26 cellular contexts compared by ENCODE assay signal in the genomic region with DNA sequence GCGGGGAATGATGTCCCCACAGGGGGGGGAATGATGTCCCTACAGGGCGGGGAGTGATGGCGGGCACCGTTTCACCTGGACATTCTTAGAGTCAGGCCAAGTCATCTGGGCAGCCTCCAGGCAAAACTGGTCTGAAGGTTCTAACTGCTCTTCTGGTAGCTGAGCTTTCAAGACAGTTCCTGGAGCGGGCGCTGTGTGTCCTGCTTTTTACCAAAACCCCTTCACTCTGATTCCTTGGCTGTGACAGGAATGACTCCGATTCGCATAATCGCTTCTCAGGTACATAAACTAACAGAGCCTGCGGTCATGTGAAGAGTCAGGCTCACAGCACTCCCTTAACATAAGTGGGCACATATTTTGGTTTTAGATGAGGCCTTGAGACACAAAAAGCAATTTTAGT.
DNase-seq lines count a peak whose midpoint lies in the region; ATAC-seq, FAIRE-seq and TF ChIP-seq lines count a peak whose summit lies in the region.
"Had no signal": no experiment of that assay in that cellular context is flagged by ENCODE, and none has a peak within 500 bp of the region (broad histone marks: within the 10 kb centered on the region; RNA-seq: fewer than 3 reads in every experiment).

No MANE protein-coding gene starts in this region.

- no peak overlapping the region for H3K4me2 ChIP-seq in GM23338

- H3K9ac ChIP-seq in HUES64 (ENCODE audit: low read depth, low read length): 0 out of 2 replicates have a peak overlapping the region, but pooled peaks have one; percentile 72

- no peaks in the 10 kb centered on the region for H3K9me2 ChIP-seq in GM23338 (ENCODE audit: insufficient read depth)

- peak in 1 of 2 experiments; percentile 41; a peak in 2 of 4 replicates for TF ChIP-seq CTCF in GM23338 (conservative IDR thresholded peaks at IDR 0.05; ENCODE audit: low read depth in 2 of 2)
- TF ChIP-seq CTCF in pancreas (IDR thresholded peaks at IDR 0.05): no peak

- intact Hi-C loops in pancreas (cut with DNase I): no loop called here

- 0 out of 2 replicates have a peak, but pooled peaks cover 8% of the 10 kb centered on the region for H3F3A ChIP-seq in GM23338 (replicated peaks; ENCODE audit: low read depth)

- H3K27me3 ChIP-seq in GM23338 (ENCODE audit: insufficient read depth): no peaks in the 10 kb centered on the region
- no peaks in the 10 kb centered on the region for H3K27me3 ChIP-seq in HUES64 (ENCODE audit: insufficient read depth, low read length)
- H3K27me3 ChIP-seq in pancreas: no peaks in the 10 kb centered on the region
- H3K27me3 ChIP-seq: dorsolateral prefrontal cortex had no signal

- H3K36me3 Mint-ChIP-seq in GM23338 (ENCODE audit: low read depth): peaks cover 24% of the 10 kb centered on the region

- DNase-seq in GM23338 (ENCODE audit: low spot score) (peak; percentile 5), RPMI7951 (ENCODE audit: low read depth) (peak; percentile 12), left kidney (ENCODE audit: low read depth, low spot score) (peak; percentile 23), pancreas (no peak), NCI-H526 (lab: John Stamatoyannopoulos, UW) (no peak), putamen (ENCODE audit: low spot score) (no peak), COLO829 (ENCODE audit: low spot score) (no peak)
- DNase-seq: activated CD4-positive, alpha-beta T cell treated with anti-CD3 and anti-CD28 coated beads for 48 hours; activated CD8-positive, alpha-beta memory T cell treated with anti-CD3 and anti-CD28 coated beads for 24 hours; activated gamma-delta T cell treated with Interleukin-2 at 50 U/mL for 16 hours; activated T-cell treated with anti-CD3 and anti-CD28 coated beads, Interleukin-2, amount 50 U/mL, for 1 hour; dorsolateral prefrontal cortex; GDM1; KBM-7; kidney; MV-4-11; NCI-H1436 treated with DMSO at 0.1 percent for 48 hours; NCI-H774; stimulated activated CD4-positive, alpha-beta T cell treated with anti-CD3 and anti-CD28 coated beads, Interleukin-15, amount 100 ng/mL, for 24 hours; stimulated activated naive CD4-positive, alpha-beta T cell; SW 1271; T-helper 9 cell had no signal

- H2AFZ ChIP-seq in GM23338: no peak overlapping the region

- H3K4me1 Mint-ChIP-seq in GM23338: peaks cover 26% of the 10 kb centered on the region

- peaks cover 25% of the 10 kb centered on the region for H3K4me1 ChIP-seq in GM23338 (ENCODE audit: insufficient read depth)
- H3K4me1 ChIP-seq in HUES64 (ENCODE audit: insufficient read depth, low read length): peaks cover 34% of the 10 kb centered on the region
- H3K4me1 ChIP-seq in pancreas: no peaks in the 10 kb centered on the region

- H3K27me3 Mint-ChIP-seq in GM23338 (ENCODE audit: insufficient read depth, low read depth, poor library complexity): peaks cover 2% of the 10 kb centered on the region

- H3K36me3 ChIP-seq in GM23338 (ENCODE audit: insufficient read depth) (no peaks in the 10 kb centered on the region), HUES64 (ENCODE audit: insufficient read depth, low read length) (no peaks in the 10 kb centered on the region), pancreas (no peaks in the 10 kb centered on the region)
- H3K36me3 ChIP-seq: prostate gland had no signal

- no peak for ATAC-seq in GM23338
- ATAC-seq in pancreas: no peak
- ATAC-seq: Right ventricle myocardium inferior had no signal

- H3K27ac ChIP-seq in GM23338 (ENCODE audit: low read depth) (peak overlapping the region; percentile 96), HUES64 (ENCODE audit: low read depth, low read length) (peak overlapping the region; percentile 95), pancreas (no peak overlapping the region)
- H3K27ac ChIP-seq: dorsolateral prefrontal cortex, prostate gland had no signal

- H3K9me3 Mint-ChIP-seq in GM23338: peaks cover 18% of the 10 kb centered on the region

- no peak for FAIRE-seq in pancreas (lab: Jason Lieb, UNC)
- FAIRE-seq: H54, kidney had no signal

- H3K9me3 ChIP-seq in HUES64 (ENCODE audit: insufficient read depth, low read depth, low read length): 0 out of 2 replicates have a peak, but pooled peaks cover 4% of the 10 kb centered on the region
- H3K9me3 ChIP-seq in pancreas: no peaks in the 10 kb centered on the region
- H3K9me3 ChIP-seq: prostate gland had no signal

- no peak overlapping the region for H3K4me3 Mint-ChIP-seq in GM23338

- H3K79me2 ChIP-seq in GM23338 (replicated peaks; ENCODE audit: insufficient read depth): no peaks in the 10 kb centered on the region

- H3K4me3 ChIP-seq in GM23338 (no peak overlapping the region), HUES64 (ENCODE audit: low read length) (no peak overlapping the region), pancreas (no peak overlapping the region)
- H3K4me3 ChIP-seq: dorsolateral prefrontal cortex, prostate gland had no signal

- WGBS in HUES64: 93% methylated on average over 10 of the region's 10 CpGs
- WGBS in pancreas, 2 donors: 87 to 90% methylated on average over 10 of the region's 10 CpGs

- peak overlapping the region; percentile 87; the same call in 1 of the 2 replicates for H3K27ac Mint-ChIP-seq in GM23338

- H4K20me1 ChIP-seq in GM23338 (replicated peaks; ENCODE audit: insufficient read depth): no peaks in the 10 kb centered on the region

TF ChIP-seq in GM23338, 12 proteins besides CTCF, POLR2A, EP300 and RAD21 (continues in another document):
- no peak for TF ChIP-seq JUNB (IDR thresholded peaks at IDR 0.05; ENCODE audit: unreplicated experiment)
- no peak for TF ChIP-seq ZNF331 (CRISPR knock-in tag; IDR thresholded peaks at IDR 0.05; ENCODE audit: low read depth)
- TF ChIP-seq, protein P1, sequence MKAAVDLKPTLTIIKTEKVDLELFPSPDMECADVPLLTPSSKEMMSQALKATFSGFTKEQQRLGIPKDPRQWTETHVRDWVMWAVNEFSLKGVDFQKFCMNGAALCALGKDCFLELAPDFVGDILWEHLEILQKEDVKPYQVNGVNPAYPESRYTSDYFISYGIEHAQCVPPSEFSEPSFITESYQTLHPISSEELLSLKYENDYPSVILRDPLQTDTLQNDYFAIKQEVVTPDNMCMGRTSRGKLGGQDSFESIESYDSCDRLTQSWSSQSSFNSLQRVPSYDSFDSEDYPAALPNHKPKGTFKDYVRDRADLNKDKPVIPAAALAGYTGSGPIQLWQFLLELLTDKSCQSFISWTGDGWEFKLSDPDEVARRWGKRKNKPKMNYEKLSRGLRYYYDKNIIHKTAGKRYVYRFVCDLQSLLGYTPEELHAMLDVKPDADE (IDR thresholded peaks at IDR 0.05): no peak
- no peak for TF ChIP-seq ZNF114 (CRISPR knock-in tag; IDR thresholded peaks at IDR 0.05)
- no peak for TF ChIP-seq EZH2phosphoT487 (IDR thresholded peaks at IDR 0.05; ENCODE audit: unreplicated experiment)
- no peak for TF ChIP-seq EZH2 (IDR thresholded peaks at IDR 0.05; ENCODE audit: low read depth, unreplicated experiment)
- TF ChIP-seq STAT1 (IDR thresholded peaks at IDR 0.05; ENCODE audit: unreplicated experiment): no peak
- no peak for TF ChIP-seq CREB1 (CRISPR knock-in tag; IDR thresholded peaks at IDR 0.05; ENCODE audit: low read depth)
- TF ChIP-seq, protein P2, sequence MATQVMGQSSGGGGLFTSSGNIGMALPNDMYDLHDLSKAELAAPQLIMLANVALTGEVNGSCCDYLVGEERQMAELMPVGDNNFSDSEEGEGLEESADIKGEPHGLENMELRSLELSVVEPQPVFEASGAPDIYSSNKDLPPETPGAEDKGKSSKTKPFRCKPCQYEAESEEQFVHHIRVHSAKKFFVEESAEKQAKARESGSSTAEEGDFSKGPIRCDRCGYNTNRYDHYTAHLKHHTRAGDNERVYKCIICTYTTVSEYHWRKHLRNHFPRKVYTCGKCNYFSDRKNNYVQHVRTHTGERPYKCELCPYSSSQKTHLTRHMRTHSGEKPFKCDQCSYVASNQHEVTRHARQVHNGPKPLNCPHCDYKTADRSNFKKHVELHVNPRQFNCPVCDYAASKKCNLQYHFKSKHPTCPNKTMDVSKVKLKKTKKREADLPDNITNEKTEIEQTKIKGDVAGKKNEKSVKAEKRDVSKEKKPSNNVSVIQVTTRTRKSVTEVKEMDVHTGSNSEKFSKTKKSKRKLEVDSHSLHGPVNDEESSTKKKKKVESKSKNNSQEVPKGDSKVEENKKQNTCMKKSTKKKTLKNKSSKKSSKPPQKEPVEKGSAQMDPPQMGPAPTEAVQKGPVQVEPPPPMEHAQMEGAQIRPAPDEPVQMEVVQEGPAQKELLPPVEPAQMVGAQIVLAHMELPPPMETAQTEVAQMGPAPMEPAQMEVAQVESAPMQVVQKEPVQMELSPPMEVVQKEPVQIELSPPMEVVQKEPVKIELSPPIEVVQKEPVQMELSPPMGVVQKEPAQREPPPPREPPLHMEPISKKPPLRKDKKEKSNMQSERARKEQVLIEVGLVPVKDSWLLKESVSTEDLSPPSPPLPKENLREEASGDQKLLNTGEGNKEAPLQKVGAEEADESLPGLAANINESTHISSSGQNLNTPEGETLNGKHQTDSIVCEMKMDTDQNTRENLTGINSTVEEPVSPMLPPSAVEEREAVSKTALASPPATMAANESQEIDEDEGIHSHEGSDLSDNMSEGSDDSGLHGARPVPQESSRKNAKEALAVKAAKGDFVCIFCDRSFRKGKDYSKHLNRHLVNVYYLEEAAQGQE (IDR thresholded peaks at IDR 0.05; ENCODE audit: unreplicated experiment): no peak
- TF ChIP-seq NANOG (IDR thresholded peaks at IDR 0.05; ENCODE audit: borderline replicate concordance): no peak

Comparison
In these comparisons a context has a peak if more than half of its experiments do, and no peak if none do; other contexts are left out.
1. DNase-seq: peak in GM23338 (single experiment), RPMI7951 (single experiment) and left kidney (single experiment); none in pancreas (0 of 6), NCI-H526 (0 of 2), putamen (single experiment) and COLO829 (single experiment).
2. H3K27ac ChIP-seq: peak in GM23338 (single experiment) and HUES64 (single experiment); none in pancreas (0 of 4).